Comparison of ENCODE assay signal across 8 cellular contexts in the genomic region with DNA sequence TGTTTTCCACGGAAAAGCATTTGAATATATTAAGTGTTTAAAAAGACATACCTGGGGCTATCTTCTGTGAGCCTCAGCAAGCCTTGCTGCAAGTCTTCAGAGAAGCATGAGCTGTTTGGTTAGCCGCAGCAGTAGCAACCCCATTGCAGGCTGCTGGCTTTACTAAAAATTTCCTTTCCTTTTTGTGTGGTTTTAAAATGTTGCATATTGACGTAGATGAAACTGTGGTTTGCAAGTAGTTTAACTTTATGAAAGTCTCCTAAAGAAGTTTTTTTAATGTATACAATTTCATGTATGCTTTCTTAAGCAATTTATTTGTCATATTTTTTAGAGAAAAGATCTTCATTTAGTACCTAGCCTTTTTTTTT. TPM values are rescaled to one million over a fixed set of nuclear protein-coding genes. Genes with fewer than 3 reads are reported as not detected.
DNase-seq lines count a peak whose midpoint lies in the region; ATAC-seq and TF ChIP-seq lines count a peak whose summit lies in the region.

A gene with protein sequence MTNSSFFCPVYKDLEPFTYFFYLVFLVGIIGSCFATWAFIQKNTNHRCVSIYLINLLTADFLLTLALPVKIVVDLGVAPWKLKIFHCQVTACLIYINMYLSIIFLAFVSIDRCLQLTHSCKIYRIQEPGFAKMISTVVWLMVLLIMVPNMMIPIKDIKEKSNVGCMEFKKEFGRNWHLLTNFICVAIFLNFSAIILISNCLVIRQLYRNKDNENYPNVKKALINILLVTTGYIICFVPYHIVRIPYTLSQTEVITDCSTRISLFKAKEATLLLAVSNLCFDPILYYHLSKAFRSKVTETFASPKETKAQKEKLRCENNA (minus strand): TSS at position 164 of the 368 bp plus-strand sequence. CDS start 3,830 bp downstream, outside the sequence.

- peak; percentile 56 for DNase-seq in activated gamma-delta T cell treated with anti-CD3 and anti-CD28 coated beads, Interleukin-2, amount 50 U/mL, for 16 hours (ENCODE audit: low read depth)
- DNase-seq in stimulated activated CD8-positive, alpha-beta memory T cell treated with anti-CD3 and anti-CD28 coated beads, Interleukin-7, amount 100 ng/mL, for 1 hour (ENCODE audit: low read depth in 2 of 2), result peak; percentile 25 to 44
- DNase-seq in mucosa of gallbladder (ENCODE audit: low spot score) (no peak), NCI-H2196 treated with DMSO at 0.1 percent for 48 hours (lab: John Stamatoyannopoulos, UW; ENCODE audit: unreplicated experiment) (no peak), HUDEP-2 (lab: John Stamatoyannopoulos, UW; ENCODE audit: unreplicated experiment in 76 of 76) (no peak), dorsolateral prefrontal cortex (no peak)

- ATAC-seq in GM19468 (IDR thresholded peaks at IDR 0.05; ENCODE audit: extremely low read depth, unreplicated experiment), result peak; percentile 78
- peak; percentile 94 for ATAC-seq in HG03521 (IDR thresholded peaks at IDR 0.05; ENCODE audit: unreplicated experiment)

- H3K4me3 ChIP-seq in dorsolateral prefrontal cortex, result no peak within 1 kb of the TSS

- H3K27ac ChIP-seq in dorsolateral prefrontal cortex, result no peak within 1 kb of the TSS

- intact Hi-C loops in dorsolateral prefrontal cortex (cut with DNase I), result no loop called here

- H3K27me3 ChIP-seq in dorsolateral prefrontal cortex, result no peaks in the 10 kb centered on the region

- no peak for TF ChIP-seq CTCF in dorsolateral prefrontal cortex (IDR thresholded peaks at IDR 0.05 in 54 of 56, conservative IDR thresholded peaks at IDR 0.05 in 2 of 56; ENCODE audit: low read depth in 1 of 56, partially characterized antibody in 56 of 56)

RNA-seq across cellular contexts. Expression of the gene that starts here (rescaled TPM):
- 2.0 TPM for total RNA-seq in mucosa of gallbladder
- total RNA-seq in dorsolateral prefrontal cortex, result 1 to 10 TPM in 1 of 120 experiments, under 1 TPM in 11, not detected in 108; 0.30 to 1.6 (median 0.52) TPM

Comparison
In these comparisons a context has a peak if more than half of its experiments do, and no peak if none do; other contexts are left out.
1. DNase-seq: peak in activated gamma-delta T cell treated with anti-CD3 and anti-CD28 coated beads, Interleukin-2, amount 50 U/mL, for 16 hours (single experiment) and stimulated activated CD8-positive, alpha-beta memory T cell treated with anti-CD3 and anti-CD28 coated beads, Interleukin-7, amount 100 ng/mL, for 1 hour (2 of 2); none in mucosa of gallbladder (single experiment), NCI-H2196 treated with DMSO at 0.1 percent for 48 hours (single experiment), HUDEP-2 (0 of 76) and dorsolateral prefrontal cortex (0 of 10).